Comparison of ENCODE assay signal across 23 cellular contexts in the genomic region with DNA sequence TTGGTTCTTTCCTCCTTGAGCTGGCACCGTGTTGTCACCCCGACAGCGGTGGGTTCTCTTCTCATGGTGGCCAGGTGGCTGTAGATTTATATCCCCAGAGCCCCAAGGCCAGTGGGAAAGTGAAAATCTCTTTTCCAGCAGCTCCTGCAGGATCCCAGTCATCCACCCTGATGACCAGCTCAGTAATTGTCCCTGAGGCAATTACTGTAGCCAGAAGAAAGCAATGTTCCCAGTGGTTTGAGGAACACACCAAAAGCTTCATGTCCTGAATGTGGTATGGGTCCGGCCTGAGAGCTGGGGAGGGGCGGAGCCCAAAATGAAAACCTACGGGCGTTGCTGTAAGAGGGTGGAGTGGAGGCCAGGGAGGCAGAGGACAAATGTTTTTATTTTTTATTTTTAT.
A peak's percentile ranks its signal among the peaks of the same experiment; 100 is the strongest.
DNase-seq lines count a peak whose midpoint lies in the region; ATAC-seq, FAIRE-seq and TF ChIP-seq lines count a peak whose summit lies in the region.
"Had no signal": no experiment of that assay in that cellular context is flagged by ENCODE, and none has a peak within 500 bp of the region (broad histone marks: within the 10 kb centered on the region; RNA-seq: fewer than 3 reads in every experiment).

No MANE protein-coding gene starts in this region.

- CTCF ChIA-PET in H1 (lab: Charles Lee; ENCODE audit: partially characterized antibody) = interaction anchor here (1.2 to 10.3 kb wide), 4 partner anchors 9 to 68 kb away, joined by 3 to 76 read pairs (median 6); no protein-coding TSS in a partner anchor
- CTCF ChIA-PET in activated naive CD4-positive, alpha-beta T cell treated with anti-CD3 and anti-CD28 coated beads, Interleukin-2, amount 10 ng/mL, durations not matched to agents 7 days and 5 days (lab: Charles Lee) = interaction anchor here (0.9 to 1.3 kb wide), 2 partner anchors 9 to 19 kb away, joined by 3 to 5 read pairs; no protein-coding TSS in a partner anchor

- no peak overlapping the region for H3K4me3 Mint-ChIP-seq in activated naive CD4-positive, alpha-beta T cell treated with anti-CD3 and anti-CD28 coated beads, Interleukin-2, amount 10 ng/mL, durations not matched to agents 7 days and 5 days
- H3K4me3 Mint-ChIP-seq: CD4-positive, CD25-positive, alpha-beta regulatory T cell; CD8-positive, alpha-beta memory T cell; H9 had no signal

- H3K23ac ChIP-seq in H1 (ENCODE audit: insufficient read length) = no peak overlapping the region

- no peak overlapping the region for H4K8ac ChIP-seq in H1 (ENCODE audit: extremely low read depth, insufficient read depth, low read length)

- H3K27ac ChIP-seq in ascending aorta (peak overlapping the region; percentile 81 to 87), H1 (ENCODE audit: low read depth, low read length) (no peak overlapping the region), caudate nucleus (ENCODE audit: low read depth, low read length) (no peak overlapping the region)

- no peak overlapping the region for H3K4me2 ChIP-seq in H1 (ENCODE audit: insufficient read depth in 1 of 2, low read depth in 2 of 2, low read length in 2 of 2)

- no peak for TF ChIP-seq CTCF in ascending aorta (IDR thresholded peaks at IDR 0.05)
- TF ChIP-seq CTCF in H1 (IDR thresholded peaks at IDR 0.05; ENCODE audit: control extremely low read depth in 1 of 3, insufficient read depth in 1 of 3, low read depth in 1 of 3, low read length in 3 of 3) = no peak

- H3K9ac ChIP-seq in H1 (replicated peaks in 1 of 4; ENCODE audit: extremely low read depth in 1 of 4, low read depth in 3 of 4, low read length in 3 of 4) = no peak overlapping the region

- peak overlapping the region; percentile 44 for H3K4ac ChIP-seq in H1 (replicated peaks; ENCODE audit: insufficient read length, low read depth, low read length)

- H3K4me3 ChIP-seq in ascending aorta = no peak overlapping the region
- no peak overlapping the region for H3K4me3 ChIP-seq in H1 (ENCODE audit: extremely low read depth in 1 of 4, insufficient read depth in 2 of 4, low read depth in 3 of 4, low read length in 4 of 4)

- no peak for FAIRE-seq in H1 (lab: Jason Lieb, UNC)
- FAIRE-seq: A204.1, G401.6, GM12892, GM18507 had no signal

- no peak for DNase-seq in ascending aorta (ENCODE audit: low spot score in 2 of 2)
- DNase-seq in H1 (ENCODE audit: low read depth in 1 of 2, low spot score in 2 of 2) = no peak
- peak; percentile 5 for DNase-seq in posterior vena cava (ENCODE audit: low spot score)
- no peak for DNase-seq in cerebellum (ENCODE audit: low spot score)
- DNase-seq in caudate nucleus (lab: John Stamatoyannopoulos, UW) = no peak
- no peak for DNase-seq in activated naive CD4-positive, alpha-beta T cell treated with anti-CD3 and anti-CD28 coated beads, Interleukin-2, amount 10 ng/mL, durations not matched to agents 7 days and 5 days
- DNase-seq: ACHN; BE2C; C1 segment of cervical spinal cord; CD4-positive, CD25-positive, alpha-beta regulatory T cell; CD8-positive, alpha-beta memory T cell; COR-L47; DMS 273 treated with DMSO at 0.1 percent for 48 hours; DMS53; DND-41; GOT3; H9; KBM-7 had no signal

- H3K9me3 Mint-ChIP-seq in activated naive CD4-positive, alpha-beta T cell treated with anti-CD3 and anti-CD28 coated beads, Interleukin-2, amount 10 ng/mL, durations not matched to agents 7 days and 5 days = no peaks in the 10 kb centered on the region
- H3K9me3 Mint-ChIP-seq: CD4-positive, CD25-positive, alpha-beta regulatory T cell; CD8-positive, alpha-beta memory T cell; H9 had no signal

- no peak overlapping the region for H4K5ac ChIP-seq in H1 (ENCODE audit: insufficient read length, low read depth, low read length)

- TF ChIP-seq RAD21 in H1 (IDR thresholded peaks at IDR 0.05 in 1 of 2, conservative IDR thresholded peaks at IDR 0.05 in 1 of 2; ENCODE audit: low read depth in 2 of 2, low read length in 2 of 2) = no peak

- no peaks in the 10 kb centered on the region for H3K4me1 Mint-ChIP-seq in activated naive CD4-positive, alpha-beta T cell treated with anti-CD3 and anti-CD28 coated beads, Interleukin-2, amount 10 ng/mL, durations not matched to agents 7 days and 5 days

- no peak for TF ChIP-seq POLR2A in H1 (IDR thresholded peaks at IDR 0.05; ENCODE audit: control extremely low read depth in 1 of 2, low read depth in 2 of 2, low read length in 2 of 2)

- no peak for TF ChIP-seq EP300 in H1 (IDR thresholded peaks at IDR 0.05; ENCODE audit: borderline replicate concordance in 1 of 2, low read depth in 2 of 2, low read length in 2 of 2)

- H2BK5ac ChIP-seq in H1 (ENCODE audit: low read depth, low read length) = no peak overlapping the region

- no peak overlapping the region for H3K14ac ChIP-seq in H1 (ENCODE audit: insufficient read length)

- H3K27ac Mint-ChIP-seq in activated naive CD4-positive, alpha-beta T cell treated with anti-CD3 and anti-CD28 coated beads, Interleukin-2, amount 10 ng/mL, durations not matched to agents 7 days and 5 days = no peak overlapping the region
- H3K27ac Mint-ChIP-seq: CD8-positive, alpha-beta memory T cell; H9 had no signal

- H4K20me1 ChIP-seq in H1 (replicated peaks in 1 of 2; ENCODE audit: control insufficient read depth in 1 of 2, insufficient read depth in 2 of 2, low read length in 2 of 2) = no peaks in the 10 kb centered on the region

- H2BK12ac ChIP-seq in H1 (ENCODE audit: low read depth, low read length) = no peak overlapping the region

- no peaks in the 10 kb centered on the region for H3K79me2 ChIP-seq in H1 (ENCODE audit: control insufficient read depth in 1 of 2, insufficient read depth in 2 of 2, low read length in 2 of 2)

- WGBS in H1 (ENCODE audit: extremely low coverage in 1 of 2, insufficient coverage in 1 of 2, insufficient read length in 1 of 2, insufficient replicate concordance in 2 of 2, low coverage in 1 of 2, low lambda C conversion rate in 2 of 2, missing lambda C conversion rate in 1 of 2), 2 experiments = 97% methylated on average over 7 of the region's 7 CpGs; no CpG with 5 or more reads in 1 of the 2 experiments

- no peaks in the 10 kb centered on the region for H3K36me3 Mint-ChIP-seq in activated naive CD4-positive, alpha-beta T cell treated with anti-CD3 and anti-CD28 coated beads, Interleukin-2, amount 10 ng/mL, durations not matched to agents 7 days and 5 days
- H3K36me3 Mint-ChIP-seq: CD4-positive, CD25-positive, alpha-beta regulatory T cell; CD8-positive, alpha-beta memory T cell had no signal

- H3K9me3 ChIP-seq in ascending aorta (no peaks in the 10 kb centered on the region), H1 (ENCODE audit: insufficient read depth in 2 of 2, low read depth in 1 of 2, low read length in 1 of 2) (no peaks in the 10 kb centered on the region)
- H3K9me3 ChIP-seq: BE2C had no signal

- H3K36me3 ChIP-seq in ascending aorta (no peaks in the 10 kb centered on the region), H1 (ENCODE audit: control insufficient read depth in 2 of 4, insufficient read depth in 4 of 4, low read length in 3 of 4) (no peaks in the 10 kb centered on the region)
- H3K36me3 ChIP-seq: BE2C had no signal

- H3K27me3 ChIP-seq in ascending aorta = no peaks in the 10 kb centered on the region
- no peaks in the 10 kb centered on the region for H3K27me3 ChIP-seq in H1 (replicated peaks in 1 of 4; ENCODE audit: control insufficient read depth in 3 of 4, extremely low read depth in 1 of 4, insufficient read depth in 3 of 4, low read length in 3 of 4)
- H3K27me3 ChIP-seq: BE2C had no signal

- POLR2A ChIA-PET in H1 (lab: Charles Lee; ENCODE audit: partially characterized antibody) = interaction anchor here (0.6 kb wide), 1 partner anchor 50 kb away, joined by 3 read pairs; no protein-coding TSS in a partner anchor

- no peak overlapping the region for H4K91ac ChIP-seq in H1 (replicated peaks; ENCODE audit: insufficient read length, low read length)

- H2BK120ac ChIP-seq in H1 (replicated peaks; ENCODE audit: low read depth, low read length) = no peak overlapping the region

- no peak for ATAC-seq in GM18870 (IDR thresholded peaks at IDR 0.05; ENCODE audit: unreplicated experiment)

- no peaks in the 10 kb centered on the region for H3K79me1 ChIP-seq in H1 (ENCODE audit: low read depth, low read length)

- H2BK15ac ChIP-seq in H1 (ENCODE audit: low read length) = no peak overlapping the region

- no peak overlapping the region for H3K56ac ChIP-seq in H1 (replicated peaks; ENCODE audit: insufficient read length, low read depth, low read length)

- H3K27me3 Mint-ChIP-seq in activated naive CD4-positive, alpha-beta T cell treated with anti-CD3 and anti-CD28 coated beads, Interleukin-2, amount 10 ng/mL, durations not matched to agents 7 days and 5 days = peaks cover 38% of the 10 kb centered on the region

- intact Hi-C loops in ascending aorta (cut with DNase I) = no loop called here
- intact Hi-C loops in posterior vena cava (cut with DNase I) = no loop called here

- no peak overlapping the region for H2AK5ac ChIP-seq in H1 (ENCODE audit: low read depth, low read length)

- H3K18ac ChIP-seq in H1 (ENCODE audit: extremely low read depth, low read length) = no peak overlapping the region

- H3K4me1 ChIP-seq in ascending aorta = peaks cover 0 to 18% of the 10 kb centered on the region in 2 donors
- H3K4me1 ChIP-seq in H1 (replicated peaks in 1 of 4; ENCODE audit: control insufficient read depth in 3 of 4, insufficient read depth in 4 of 4, low read length in 3 of 4) = no peaks in the 10 kb centered on the region; a peak in 2 of 7 replicates
- H3K4me1 ChIP-seq: BE2C had no signal

- no peak overlapping the region for H2BK20ac ChIP-seq in H1 (ENCODE audit: low read length)

- H2AFZ ChIP-seq in H1 (ENCODE audit: low read length) = no peak overlapping the region

- H3K23me2 ChIP-seq in H1 (ENCODE audit: low read depth, low read length) = no peaks in the 10 kb centered on the region; the same call in 1 of the 2 replicates

TF ChIP-seq in H1, 55 proteins besides CTCF, POLR2A, EP300 and RAD21 (continues in another document):
- TF ChIP-seq CREB1 (IDR thresholded peaks at IDR 0.05) (no peak), HDAC2 (IDR thresholded peaks at IDR 0.05; ENCODE audit: borderline replicate concordance in 1 of 2, low read depth in 2 of 2, low read length in 2 of 2) (no peak), PHF8 (conservative IDR thresholded peaks at IDR 0.05; ENCODE audit: low read depth, low read length) (no peak), CHD2 (IDR thresholded peaks at IDR 0.05; ENCODE audit: low read length) (no peak), SIN3A (conservative IDR thresholded peaks at IDR 0.05 in 1 of 2, IDR thresholded peaks at IDR 0.05 in 1 of 2; ENCODE audit: low read depth in 1 of 2, low read length in 2 of 2) (no peak)
- TF ChIP-seq, protein P1, sequence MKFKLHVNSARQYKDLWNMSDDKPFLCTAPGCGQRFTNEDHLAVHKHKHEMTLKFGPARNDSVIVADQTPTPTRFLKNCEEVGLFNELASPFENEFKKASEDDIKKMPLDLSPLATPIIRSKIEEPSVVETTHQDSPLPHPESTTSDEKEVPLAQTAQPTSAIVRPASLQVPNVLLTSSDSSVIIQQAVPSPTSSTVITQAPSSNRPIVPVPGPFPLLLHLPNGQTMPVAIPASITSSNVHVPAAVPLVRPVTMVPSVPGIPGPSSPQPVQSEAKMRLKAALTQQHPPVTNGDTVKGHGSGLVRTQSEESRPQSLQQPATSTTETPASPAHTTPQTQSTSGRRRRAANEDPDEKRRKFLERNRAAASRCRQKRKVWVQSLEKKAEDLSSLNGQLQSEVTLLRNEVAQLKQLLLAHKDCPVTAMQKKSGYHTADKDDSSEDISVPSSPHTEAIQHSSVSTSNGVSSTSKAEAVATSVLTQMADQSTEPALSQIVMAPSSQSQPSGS (IDR thresholded peaks at IDR 0.05; ENCODE audit: low read length) = no peak

Comparison
In these comparisons a context has a peak if more than half of its experiments do, and no peak if none do; other contexts are left out.
1. H3K27ac ChIP-seq: peak in ascending aorta (2 of 2); none in H1 (single experiment) and caudate nucleus (single experiment).